ENCODE assay signal across 17 cellular contexts in the genomic region with DNA sequence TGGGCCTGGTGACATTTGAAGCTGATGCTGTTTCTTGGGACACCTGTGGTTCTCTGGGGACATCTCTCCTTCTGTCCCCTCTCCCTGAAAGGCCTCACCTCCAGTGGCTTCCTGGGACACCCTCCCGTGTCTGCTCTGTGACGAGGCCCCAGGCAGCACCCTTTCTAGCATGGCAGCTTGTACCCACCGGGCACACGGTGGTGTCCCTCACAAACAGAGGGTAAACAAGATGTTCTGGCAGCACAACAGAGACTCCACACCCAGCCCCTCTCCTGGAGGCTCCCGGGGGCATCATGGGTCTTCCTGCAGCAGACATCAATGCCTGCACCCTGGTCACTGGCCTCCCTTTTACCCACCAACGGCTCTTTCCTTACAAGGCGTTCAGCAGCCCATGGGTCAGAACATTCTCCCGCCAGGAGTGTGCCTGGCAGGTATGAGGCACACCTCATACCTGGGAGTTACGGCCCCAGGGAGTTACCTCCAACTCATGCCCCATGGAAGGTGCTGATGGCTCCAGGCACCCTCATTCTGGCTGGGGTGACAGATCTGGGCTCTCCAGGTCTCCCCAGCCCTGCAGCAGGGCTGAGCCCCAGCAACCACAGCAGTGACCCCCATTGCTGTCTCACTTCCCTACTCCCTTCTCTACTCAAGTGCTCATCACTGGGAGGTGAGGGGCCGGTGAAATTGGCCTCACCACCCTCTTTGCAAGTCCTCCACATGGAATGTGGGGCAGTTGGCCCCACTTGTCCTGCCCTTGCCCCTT. TPM values are rescaled to one million over a fixed set of nuclear protein-coding genes. Genes with fewer than 3 reads are reported as not detected.
A peak's percentile ranks its signal among the peaks of the same experiment; 100 is the strongest.
DNase-seq lines count a peak whose midpoint lies in the region; ATAC-seq and TF ChIP-seq lines count a peak whose summit lies in the region.
"Had no signal": no experiment of that assay in that cellular context is flagged by ENCODE, and none has a peak within 500 bp of the region (broad histone marks: within the 10 kb centered on the region; RNA-seq: fewer than 3 reads in every experiment).

No MANE protein-coding gene starts in this region.

- H3K9me3 Mint-ChIP-seq in activated naive CD4-positive, alpha-beta T cell treated with anti-CD3 and anti-CD28 coated beads, Interleukin-2, amount 50 U/mL, for 24 hours: no peaks in the 10 kb centered on the region
- H3K9me3 Mint-ChIP-seq in CD4-positive, CD25-positive, alpha-beta regulatory T cell: peaks cover 0 to 2% (median 0%) of the 10 kb centered on the region in 7 donors
- peaks cover 9% of the 10 kb centered on the region for H3K9me3 Mint-ChIP-seq in chondrocyte (ENCODE audit: low read depth)
- H3K9me3 Mint-ChIP-seq in activated T-helper 17 cell treated with anti-CD3 and anti-CD28 coated beads, Interleukin-2, amount 50 U/mL, for 72 hours: no peaks in the 10 kb centered on the region

- no peak overlapping the region for H3K4me3 ChIP-seq in CD4-positive, CD25-positive, alpha-beta regulatory T cell (ENCODE audit: low read depth, low read length)
- H3K4me3 ChIP-seq in psoas muscle: no peak overlapping the region
- H3K4me3 ChIP-seq in PC-3 (ENCODE audit: low read length): no peak overlapping the region
- H3K4me3 ChIP-seq: GM23248 had no signal

- TF ChIP-seq CTCF in chondrocyte (IDR thresholded peaks at IDR 0.05) (no peak), psoas muscle (IDR thresholded peaks at IDR 0.05) (no peak), PC-3 (conservative IDR thresholded peaks at IDR 0.05; ENCODE audit: low read depth, low read length) (no peak)

- POLR2A ChIA-PET in PC-3 (lab: Charles Lee; ENCODE audit: unreplicated experiment): no interaction called here

- H3K4me3 Mint-ChIP-seq in activated naive CD4-positive, alpha-beta T cell treated with anti-CD3 and anti-CD28 coated beads, Interleukin-2, amount 50 U/mL, for 24 hours: no peak overlapping the region
- no peak overlapping the region for H3K4me3 Mint-ChIP-seq in CD4-positive, CD25-positive, alpha-beta regulatory T cell
- no peak overlapping the region for H3K4me3 Mint-ChIP-seq in chondrocyte (ENCODE audit: unreplicated experiment)
- no peak overlapping the region for H3K4me3 Mint-ChIP-seq in activated T-helper 17 cell treated with anti-CD3 and anti-CD28 coated beads, Interleukin-2, amount 50 U/mL, for 72 hours

- no peak overlapping the region for H3K4me2 ChIP-seq in PC-3 (ENCODE audit: low read length)
- H3K4me2 ChIP-seq: KMS-11 had no signal

- intact Hi-C loops in psoas muscle (cut with DNase I) (no loop called here), PC-3 (cut with micrococcal nuclease) (no loop called here)

- no peaks in the 10 kb centered on the region for H4K20me1 ChIP-seq in PC-3 (ENCODE audit: low read length)

- H3K9me3 ChIP-seq in CD4-positive, CD25-positive, alpha-beta regulatory T cell (ENCODE audit: control insufficient read depth in 2 of 2, low read length in 2 of 2): no peaks in the 10 kb centered on the region
- H3K9me3 ChIP-seq in psoas muscle (no peaks in the 10 kb centered on the region), PC-3 (ENCODE audit: low read length) (no peaks in the 10 kb centered on the region)

- H2AFZ ChIP-seq in PC-3 (ENCODE audit: low read length): no peak overlapping the region
- H2AFZ ChIP-seq: GM23248 had no signal

- no peak overlapping the region for H3K9ac ChIP-seq in PC-3 (ENCODE audit: low read length)
- H3K9ac ChIP-seq: GM23248, KMS-11 had no signal

- CTCF ChIA-PET in PC-3 (lab: Charles Lee): no interaction called here

- no peaks in the 10 kb centered on the region for H3K79me2 ChIP-seq in PC-3 (ENCODE audit: low read length)

- no peaks in the 10 kb centered on the region for H3K36me3 Mint-ChIP-seq in activated naive CD4-positive, alpha-beta T cell treated with anti-CD3 and anti-CD28 coated beads, Interleukin-2, amount 50 U/mL, for 24 hours
- H3K36me3 Mint-ChIP-seq in CD4-positive, CD25-positive, alpha-beta regulatory T cell: peaks cover 4% of the 10 kb centered on the region
- H3K36me3 Mint-ChIP-seq in chondrocyte (ENCODE audit: low read depth): no peaks in the 10 kb centered on the region
- no peaks in the 10 kb centered on the region for H3K36me3 Mint-ChIP-seq in activated T-helper 17 cell treated with anti-CD3 and anti-CD28 coated beads, Interleukin-2, amount 50 U/mL, for 72 hours (ENCODE audit: low read depth)

- no peak for DNase-seq in activated naive CD4-positive, alpha-beta T cell treated with Interleukin-2 at 50 U/mL for 16 hours
- DNase-seq in CD4-positive, CD25-positive, alpha-beta regulatory T cell: no peak
- DNase-seq in chondrocyte (ENCODE audit: low spot score) (peak; percentile 35), psoas muscle (peak; percentile 0 to 13), PC-3 (no peak)
- DNase-seq: COR-L47, DMS153, GM23248, NCI-H1436, NCI-H2029, NCI-H2171, NCI-H748 treated with DMSO at 0.1 percent for 48 hours had no signal

- no peaks in the 10 kb centered on the region for H3K27me3 ChIP-seq in CD4-positive, CD25-positive, alpha-beta regulatory T cell (ENCODE audit: control insufficient read depth, insufficient read depth, low read length)
- H3K27me3 ChIP-seq in psoas muscle (ENCODE audit: insufficient read depth in 3 of 3, low read length in 2 of 3) (peaks cover 0 to 2% (median 0%) of the 10 kb centered on the region in 3 donors), PC-3 (ENCODE audit: low read length) (no peaks in the 10 kb centered on the region)

- no TSS peak for BruUV-seq in PC-3 (replicated peaks; lab: Mats Ljungman, UMichigan)

- H3K4me1 ChIP-seq in CD4-positive, CD25-positive, alpha-beta regulatory T cell (ENCODE audit: control insufficient read depth, insufficient read depth, low read length, poor library complexity, severe bottlenecking): peaks cover 9% of the 10 kb centered on the region
- H3K4me1 ChIP-seq in psoas muscle (no peaks in the 10 kb centered on the region), PC-3 (ENCODE audit: insufficient read depth, low read length) (no peaks in the 10 kb centered on the region)

- WGBS in psoas muscle, 3 donors: 81 to 87% (median 85%) methylated on average over 10 of the region's 10 CpGs

- H3K36me3 ChIP-seq in CD4-positive, CD25-positive, alpha-beta regulatory T cell (ENCODE audit: control insufficient read depth, insufficient read depth, low read length): no peaks in the 10 kb centered on the region
- H3K36me3 ChIP-seq in psoas muscle (ENCODE audit: insufficient read depth in 1 of 2, low read depth in 1 of 2): no peaks in the 10 kb centered on the region
- no peaks in the 10 kb centered on the region for H3K36me3 ChIP-seq in PC-3 (ENCODE audit: low read depth, low read length)

- ATAC-seq in CD4-positive, CD25-positive, alpha-beta regulatory T cell (ENCODE audit: low read depth in 2 of 2): no peak
- ATAC-seq in psoas muscle (no peak), PC-3 (no peak), HG03175 (IDR thresholded peaks at IDR 0.05; ENCODE audit: unreplicated experiment) (no peak)
- no peak for ATAC-seq in activated T-helper 17 cell treated with anti-CD3 and anti-CD28 coated beads, Interleukin-2, amount 50 U/mL, for 72 hours (replicated peaks)

- peaks cover 17% of the 10 kb centered on the region for H3K4me1 Mint-ChIP-seq in activated naive CD4-positive, alpha-beta T cell treated with anti-CD3 and anti-CD28 coated beads, Interleukin-2, amount 50 U/mL, for 24 hours
- H3K4me1 Mint-ChIP-seq in CD4-positive, CD25-positive, alpha-beta regulatory T cell: peaks cover 0 to 33% (median 7%) of the 10 kb centered on the region in 4 donors
- no peaks in the 10 kb centered on the region for H3K4me1 Mint-ChIP-seq in chondrocyte (ENCODE audit: low read depth)
- H3K4me1 Mint-ChIP-seq in activated T-helper 17 cell treated with anti-CD3 and anti-CD28 coated beads, Interleukin-2, amount 50 U/mL, for 72 hours: no peaks in the 10 kb centered on the region

- peak overlapping the region; percentile 82 for H3K27ac Mint-ChIP-seq in activated naive CD4-positive, alpha-beta T cell treated with anti-CD3 and anti-CD28 coated beads, Interleukin-2, amount 50 U/mL, for 24 hours
- peak overlapping the region; percentile 36 to 74 (median 47) for H3K27ac Mint-ChIP-seq in CD4-positive, CD25-positive, alpha-beta regulatory T cell
- no peak overlapping the region for H3K27ac Mint-ChIP-seq in chondrocyte (ENCODE audit: unreplicated experiment)
- no peak overlapping the region for H3K27ac Mint-ChIP-seq in activated T-helper 17 cell treated with anti-CD3 and anti-CD28 coated beads, Interleukin-2, amount 50 U/mL, for 72 hours

- no peak overlapping the region for H3K27ac ChIP-seq in CD4-positive, CD25-positive, alpha-beta regulatory T cell (ENCODE audit: insufficient read depth, low read length, poor library complexity, severe bottlenecking)
- H3K27ac ChIP-seq in psoas muscle: no peak overlapping the region
- no peak overlapping the region for H3K27ac ChIP-seq in PC-3 (ENCODE audit: low read length)
- H3K27ac ChIP-seq: C4-2B, GM23248, KMS-11 had no signal

- H3K9me2 ChIP-seq in PC-3 (replicated peaks; ENCODE audit: low read length): no peaks in the 10 kb centered on the region

- H3K27me3 Mint-ChIP-seq in activated naive CD4-positive, alpha-beta T cell treated with anti-CD3 and anti-CD28 coated beads, Interleukin-2, amount 50 U/mL, for 24 hours: no peaks in the 10 kb centered on the region
- peaks cover under 1% of the 10 kb centered on the region for H3K27me3 Mint-ChIP-seq in CD4-positive, CD25-positive, alpha-beta regulatory T cell
- H3K27me3 Mint-ChIP-seq in chondrocyte (ENCODE audit: low read depth): peaks cover 31% of the 10 kb centered on the region
- peaks cover 7% of the 10 kb centered on the region for H3K27me3 Mint-ChIP-seq in activated T-helper 17 cell treated with anti-CD3 and anti-CD28 coated beads, Interleukin-2, amount 50 U/mL, for 72 hours

- no peaks in the 10 kb centered on the region for H3F3A ChIP-seq in PC-3 (ENCODE audit: low read length, unreplicated experiment)

RNA-seq across cellular contexts. Expression of a gene that starts 51.1 kb away (rescaled TPM):
- total RNA-seq in CD4-positive, CD25-positive, alpha-beta regulatory T cell: not detected
- polyA plus RNA-seq in CD4-positive, CD25-positive, alpha-beta regulatory T cell: not detected
- total RNA-seq in chondrocyte: 0.77 to 6.7 TPM (median 2.1 TPM) in 3 replicates
- not detected for total RNA-seq in psoas muscle
- not detected for polyA plus RNA-seq in psoas muscle
- total RNA-seq in PC-3 (2014; rRNA removed): not detected in 2 replicates
- total RNA-seq in activated T-helper 17 cell treated with anti-CD3 and anti-CD28 coated beads, Interleukin-2, amount 50 U/mL, for 72 hours: 1 to 10 TPM in 1 of 2 donors, not detected in 1; 1.3 TPM
- total RNA-seq: GM23248 had no signal
- polyA plus RNA-seq: GM23248 had no signal

Comparison
In these comparisons a context has a peak if more than half of its experiments do, and no peak if none do; other contexts are left out.
1. H3K27ac Mint-ChIP-seq: peak in activated naive CD4-positive, alpha-beta T cell treated with anti-CD3 and anti-CD28 coated beads, Interleukin-2, amount 50 U/mL, for 24 hours (single experiment) and CD4-positive, CD25-positive, alpha-beta regulatory T cell (3 of 3); none in chondrocyte (single experiment) and activated T-helper 17 cell treated with anti-CD3 and anti-CD28 coated beads, Interleukin-2, amount 50 U/mL, for 72 hours (single experiment).
2. DNase-seq: peak in chondrocyte (single experiment) and psoas muscle (2 of 2); none in activated naive CD4-positive, alpha-beta T cell treated with Interleukin-2 at 50 U/mL for 16 hours (single experiment), CD4-positive, CD25-positive, alpha-beta regulatory T cell (0 of 3) and PC-3 (single experiment).